17 cellular contexts compared by ENCODE assay signal in the genomic region with DNA sequence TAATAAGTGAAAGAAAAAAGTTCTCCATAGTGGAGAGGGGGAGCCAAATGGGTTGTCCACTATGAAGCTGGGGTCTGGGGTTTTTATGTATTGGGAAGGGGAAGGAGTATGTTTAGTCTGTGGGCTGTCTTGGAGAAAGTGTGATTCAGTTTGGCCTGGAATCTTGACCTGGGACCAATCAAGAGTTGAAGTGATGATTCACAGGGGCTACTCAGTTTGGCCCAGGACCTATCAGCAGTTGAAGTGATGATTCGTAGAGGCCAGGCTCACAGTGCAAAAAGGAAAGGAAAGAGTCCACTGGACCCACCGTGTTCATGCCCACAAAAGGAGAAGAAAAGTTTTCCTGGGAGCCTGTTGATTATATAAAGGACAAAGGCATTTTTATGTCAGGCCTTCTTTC. TPM values are rescaled to one million over a fixed set of nuclear protein-coding genes. Genes with fewer than 3 reads are reported as not detected.
DNase-seq lines count a peak whose midpoint lies in the region; ATAC-seq and TF ChIP-seq lines count a peak whose summit lies in the region.
"Had no signal": no experiment of that assay in that cellular context is flagged by ENCODE, and none has a peak within 500 bp of the region (broad histone marks: within the 10 kb centered on the region; RNA-seq: fewer than 3 reads in every experiment).

No MANE protein-coding gene starts in this region.

- H3K4me2 ChIP-seq in mammary epithelial cell (ENCODE audit: insufficient read depth, low read depth, low read length), result peak overlapping the region; percentile 21
- H3K4me2 ChIP-seq in mesenchymal stem cell (ENCODE audit: low read length, poor library complexity, severe bottlenecking), result no peak overlapping the region

- BruUV-seq in mammary epithelial cell (replicated peaks; lab: Mats Ljungman, UMichigan), result no TSS peak

- no peak overlapping the region for H2BK12ac ChIP-seq in mesenchymal stem cell (ENCODE audit: low read length in 2 of 2)

- no peak overlapping the region for H2BK15ac ChIP-seq in mesenchymal stem cell (ENCODE audit: low read depth, poor library complexity, severe bottlenecking)

- H3K27me3 ChIP-seq in mammary epithelial cell (ENCODE audit: insufficient read depth, low read length) (no peaks in the 10 kb centered on the region), mesenchymal stem cell (ENCODE audit: control insufficient read depth in 1 of 2, insufficient read depth in 1 of 2, low read length in 2 of 2) (peaks cover 0 to 5% of the 10 kb centered on the region in 2 experiments)
- H3K27me3 ChIP-seq: BE2C had no signal

- TF ChIP-seq CTCF in mammary epithelial cell (conservative IDR thresholded peaks at IDR 0.05 in 1 of 2, IDR thresholded peaks at IDR 0.05 in 1 of 2; ENCODE audit: extremely low read depth in 1 of 2, insufficient read depth in 1 of 2, low read depth in 1 of 2, low read length in 2 of 2), result no peak

- no peak for ATAC-seq in GM21619 (IDR thresholded peaks at IDR 0.05; ENCODE audit: unreplicated experiment)

- H3K9ac ChIP-seq in mammary epithelial cell (ENCODE audit: insufficient read depth, low read length) (no peak overlapping the region), mesenchymal stem cell (ENCODE audit: low read length) (no peak overlapping the region)

- DNase-seq in ACHN (peak; percentile 74), HK-2 (ENCODE audit: unreplicated experiment) (peak; percentile 59), mammary epithelial cell (peak; percentile 51), mesenchymal stem cell (peak; percentile 28), Ammon's horn (ENCODE audit: low spot score) (no peak), T-helper 1 cell (no peak), NCI-H1694 treated with DMSO at 0.1 percent for 48 hours (lab: John Stamatoyannopoulos, UW) (no peak)
- DNase-seq: activated naive CD4-positive, alpha-beta T cell treated with anti-CD3 and anti-CD28 coated beads, Interleukin-2, amount 50 U/mL, for 16 hours; BE2C; central memory CD4-positive, alpha-beta T cell; H9; NCI-H2171; substantia nigra; WERI-Rb-1 had no signal

- H3K36me3 ChIP-seq in mammary epithelial cell (ENCODE audit: insufficient read depth, low read length) (no peaks in the 10 kb centered on the region), mesenchymal stem cell (ENCODE audit: control insufficient read depth in 1 of 2, insufficient read depth in 2 of 2, low read depth in 1 of 2, low read length in 2 of 2) (no peaks in the 10 kb centered on the region)
- H3K36me3 ChIP-seq: BE2C, WERI-Rb-1 had no signal

- H3K23ac ChIP-seq in mesenchymal stem cell (ENCODE audit: low read length in 2 of 2), result no peak overlapping the region

- intact Hi-C loops in mammary epithelial cell (cut with micrococcal nuclease), result loop anchor here (2.0 kb wide), 2 partner anchors 35 to 39 kb away; no protein-coding TSS in a partner anchor

- dilution Hi-C loops in mammary epithelial cell (cut with HindIII; ENCODE audit: low sequenced_read_pairs), result no loop called here

- H2AFZ ChIP-seq in mammary epithelial cell (ENCODE audit: low read depth, low read length) (no peak overlapping the region), mesenchymal stem cell (ENCODE audit: low read depth, low read length) (no peak overlapping the region)

- no peaks in the 10 kb centered on the region for H3K79me2 ChIP-seq in mammary epithelial cell (ENCODE audit: insufficient read depth, low read length)

- no peak overlapping the region for H2BK5ac ChIP-seq in mesenchymal stem cell (ENCODE audit: low read depth, low read length, poor library complexity, severe bottlenecking)

- peaks cover 12% of the 10 kb centered on the region for H3K4me1 ChIP-seq in mammary epithelial cell (ENCODE audit: insufficient read depth, low read length)
- H3K4me1 ChIP-seq in mesenchymal stem cell (ENCODE audit: control insufficient read depth, insufficient read depth, low read depth, low read length), result no peaks in the 10 kb centered on the region
- H3K4me1 ChIP-seq: BE2C had no signal

- peak overlapping the region; percentile 2 for H3K27ac ChIP-seq in mammary epithelial cell (ENCODE audit: insufficient read depth, low read depth, low read length)
- no peak overlapping the region for H3K27ac ChIP-seq in mesenchymal stem cell (ENCODE audit: low read length, poor library complexity, severe bottlenecking)
- H3K27ac ChIP-seq: skin epidermis, WERI-Rb-1 had no signal

- no peak overlapping the region for H3K18ac ChIP-seq in mesenchymal stem cell (ENCODE audit: low read depth in 1 of 2, low read length in 2 of 2)

- no peak overlapping the region for H4K91ac ChIP-seq in mesenchymal stem cell (ENCODE audit: low read length)

- in situ Hi-C loops in ACHN (cut with HindIII; ENCODE audit: low pct_ligation_motif_present, low pct_unique_long_range_greater_than_20kb, low sequenced_read_pairs), result no loop called here
- in situ Hi-C loops in mammary epithelial cell (cut with MboI; ENCODE audit: low sequenced_read_pairs in 2 of 2), result no loop called here

- H3K4me3 ChIP-seq in mammary epithelial cell (replicated peaks in 1 of 3; ENCODE audit: insufficient read depth in 1 of 3, low read depth in 2 of 3, low read length in 3 of 3) (no peak overlapping the region), mesenchymal stem cell (ENCODE audit: insufficient read depth in 1 of 2, low read depth in 1 of 2, low read length in 2 of 2) (no peak overlapping the region)
- H3K4me3 ChIP-seq: skin epidermis had no signal

- no peak overlapping the region for H2BK120ac ChIP-seq in mesenchymal stem cell (ENCODE audit: low read depth, low read length)

- 63% methylated on average over 2 of the region's 2 CpGs for WGBS in mammary epithelial cell (ENCODE audit: low coverage, missing lambda C conversion rate)
- 24% methylated on average over 2 of the region's 2 CpGs for WGBS in mesenchymal stem cell

- no peaks in the 10 kb centered on the region for H3K79me1 ChIP-seq in mesenchymal stem cell (replicated peaks; ENCODE audit: low read length, poor library complexity, severe bottlenecking)

- H3K14ac ChIP-seq in mesenchymal stem cell (ENCODE audit: low read length in 2 of 2), result no peak overlapping the region

- H3K9me3 ChIP-seq in mammary epithelial cell (replicated peaks; ENCODE audit: insufficient read depth, low read length), result no peaks in the 10 kb centered on the region
- no peaks in the 10 kb centered on the region for H3K9me3 ChIP-seq in mesenchymal stem cell (ENCODE audit: control insufficient read depth, low read length)
- H3K9me3 ChIP-seq: BE2C had no signal

- no peak overlapping the region for H3K4ac ChIP-seq in mesenchymal stem cell (ENCODE audit: low read depth in 1 of 2, low read length in 2 of 2)

- no peak overlapping the region for H4K8ac ChIP-seq in mesenchymal stem cell (ENCODE audit: low read length)

- CTCF ChIA-PET in mammary epithelial cell (lab: Charles Lee; ENCODE audit: low non-redundant PET), result no interaction called here

- no peak overlapping the region for H2AK5ac ChIP-seq in mesenchymal stem cell (ENCODE audit: low read length, severe bottlenecking)

- no peaks in the 10 kb centered on the region for H4K20me1 ChIP-seq in mammary epithelial cell (ENCODE audit: insufficient read depth, low read length)

RNA-seq across cellular contexts. Expression of a gene that starts 47.3 kb away (rescaled TPM):
- total RNA-seq in mammary epithelial cell, result 1 to 10 TPM in 1 of 2 donors, under 1 TPM in 1; 0.80 to 4.5 TPM
- 0.67 TPM for polyA plus RNA-seq in mammary epithelial cell
- 1.5 TPM for polyA minus RNA-seq in mammary epithelial cell
- 0.33 TPM for polyA plus RNA-seq in mesenchymal stem cell (2013, experiment 1 of 2)
- polyA plus RNA-seq in mesenchymal stem cell (2013, experiment 2 of 2), result 0.44 TPM
- total RNA-seq: HT-29 had no signal

Comparison
In these comparisons a context has a peak if more than half of its experiments do, and no peak if none do; other contexts are left out.
1. DNase-seq: peak in ACHN (single experiment), HK-2 (single experiment), mammary epithelial cell (single experiment) and mesenchymal stem cell (single experiment); none in Ammon's horn (single experiment), T-helper 1 cell (0 of 5) and NCI-H1694 treated with DMSO at 0.1 percent for 48 hours (single experiment).